15 cellular contexts compared by ENCODE assay signal in genomic region chr10:28879875-28880381, GRCh38.
A peak's percentile ranks its signal among the peaks of the same experiment; 100 is the strongest.
DNase-seq lines count a peak whose midpoint lies in the region; ATAC-seq and TF ChIP-seq lines count a peak whose summit lies in the region.
"Had no signal": no experiment of that assay in that cellular context is flagged by ENCODE, and none has a peak within 500 bp of the region (broad histone marks: within the 10 kb centered on the region; RNA-seq: fewer than 3 reads in every experiment).

No MANE protein-coding gene starts in this region.

- peak overlapping the region; percentile 13 for H3K4me3 Mint-ChIP-seq in chondrocyte (ENCODE audit: unreplicated experiment)
- H3K4me3 Mint-ChIP-seq: activated CD4-positive, alpha-beta T cell treated with anti-CD3 and anti-CD28 coated beads, Interleukin-2, amount 10 ng/mL, durations not matched to agents 7 days and 5 days; activated T-cell treated with anti-CD3 and anti-CD28 coated beads, Interleukin-2, amount 50 U/mL, for 72 hours; immature natural killer cell; stimulated activated naive CD8-positive, alpha-beta T cell treated with anti-CD3 and anti-CD28 coated beads, Interleukin-15, Interleukin-2, amounts not matched to agents 100 ng/mL and 50 ng/mL, for 24 hours had no signal

- H3K4me1 ChIP-seq in BLaER1 (peaks cover 17% of the 10 kb centered on the region), hepatocyte (ENCODE audit: insufficient read depth) (peaks cover 32% of the 10 kb centered on the region), foreskin keratinocyte (no peaks in the 10 kb centered on the region)

- H3K36me3 ChIP-seq in BLaER1 (no peaks in the 10 kb centered on the region), hepatocyte (replicated peaks; ENCODE audit: insufficient read depth, low read depth) (no peaks in the 10 kb centered on the region)

- H3K27me3 ChIP-seq in BLaER1: no peaks in the 10 kb centered on the region
- H3K27me3 ChIP-seq in hepatocyte: no peaks in the 10 kb centered on the region
- H3K27me3 ChIP-seq in foreskin keratinocyte: no peaks in the 10 kb centered on the region

- H3K9me3 ChIP-seq in BLaER1 (no peaks in the 10 kb centered on the region), hepatocyte (ENCODE audit: low read depth) (no peaks in the 10 kb centered on the region)

- ATAC-seq in foreskin keratinocyte: no peak
- ATAC-seq: activated T-cell treated with anti-CD3 and anti-CD28 coated beads, Interleukin-2, amount 50 U/mL, for 72 hours had no signal

- no peaks in the 10 kb centered on the region for H3K27me3 Mint-ChIP-seq in chondrocyte (ENCODE audit: low read depth)

- H2AFZ ChIP-seq in hepatocyte: peak overlapping the region; percentile 6

- H3K9me2 ChIP-seq in hepatocyte (replicated peaks; ENCODE audit: insufficient read depth): no peaks in the 10 kb centered on the region

- no peaks in the 10 kb centered on the region for H3K9me3 Mint-ChIP-seq in chondrocyte (ENCODE audit: low read depth)
- H3K9me3 Mint-ChIP-seq: activated CD4-positive, alpha-beta T cell treated with anti-CD3 and anti-CD28 coated beads, Interleukin-2, amount 10 ng/mL, durations not matched to agents 7 days and 5 days; activated T-cell treated with anti-CD3 and anti-CD28 coated beads, Interleukin-2, amount 50 U/mL, for 72 hours; immature natural killer cell; stimulated activated naive CD8-positive, alpha-beta T cell treated with anti-CD3 and anti-CD28 coated beads, Interleukin-15, Interleukin-2, amounts not matched to agents 100 ng/mL and 50 ng/mL, for 24 hours had no signal

- intact Hi-C loops in posterior vena cava (cut with DNase I): no loop called here

- no peaks in the 10 kb centered on the region for H3K36me3 Mint-ChIP-seq in chondrocyte (ENCODE audit: low read depth)
- H3K36me3 Mint-ChIP-seq: immature natural killer cell had no signal

- H3K4me3 ChIP-seq in BLaER1 (no peak overlapping the region), hepatocyte (no peak overlapping the region)

- TF ChIP-seq CTCF in chondrocyte (IDR thresholded peaks at IDR 0.05) (no peak), hepatocyte (IDR thresholded peaks at IDR 0.05; ENCODE audit: poor library complexity) (no peak), foreskin keratinocyte (conservative IDR thresholded peaks at IDR 0.05) (no peak)

- H3K4me2 ChIP-seq in BLaER1 (peak overlapping the region; percentile 41), hepatocyte (peak overlapping the region; percentile 26)

- no peak for DNase-seq in chondrocyte (ENCODE audit: low spot score)
- DNase-seq in hepatocyte (ENCODE audit: low spot score): no peak
- DNase-seq in posterior vena cava (ENCODE audit: low spot score): peak; percentile 78
- no peak for DNase-seq in foreskin keratinocyte
- DNase-seq in SW 1271 (lab: John Stamatoyannopoulos, UW): no peak
- no peak for DNase-seq in retina
- DNase-seq in SHP77 treated with DMSO at 0.1 percent for 48 hours (lab: John Stamatoyannopoulos, UW): no peak
- DNase-seq: activated CD4-positive, alpha-beta T cell treated with anti-CD3 and anti-CD28 coated beads, Interleukin-2, amount 10 ng/mL, durations not matched to agents 7 days and 5 days; activated T-cell treated with anti-CD3 and anti-CD28 coated beads, Interleukin-2, amount 50 U/mL, for 72 hours; Calu3; immature natural killer cell; NCI-H2081 had no signal

- H3K27ac Mint-ChIP-seq in chondrocyte (ENCODE audit: unreplicated experiment): peak overlapping the region; percentile 82
- H3K27ac Mint-ChIP-seq: activated CD4-positive, alpha-beta T cell treated with anti-CD3 and anti-CD28 coated beads, Interleukin-2, amount 10 ng/mL, durations not matched to agents 7 days and 5 days; activated T-cell treated with anti-CD3 and anti-CD28 coated beads, Interleukin-2, amount 50 U/mL, for 72 hours; immature natural killer cell; stimulated activated naive CD8-positive, alpha-beta T cell treated with anti-CD3 and anti-CD28 coated beads, Interleukin-15, Interleukin-2, amounts not matched to agents 100 ng/mL and 50 ng/mL, for 24 hours had no signal

- 63% methylated on average over 14 of the region's 14 CpGs for WGBS in hepatocyte (ENCODE audit: low lambda C conversion rate, missing lambda C conversion rate)

- H3K4me1 Mint-ChIP-seq in chondrocyte (ENCODE audit: low read depth): peaks cover 17% of the 10 kb centered on the region
- H3K4me1 Mint-ChIP-seq: activated CD4-positive, alpha-beta T cell treated with anti-CD3 and anti-CD28 coated beads, Interleukin-2, amount 10 ng/mL, durations not matched to agents 7 days and 5 days; immature natural killer cell had no signal

- H4K20me1 ChIP-seq in BLaER1: no peaks in the 10 kb centered on the region
- H4K20me1 ChIP-seq in hepatocyte (ENCODE audit: insufficient read depth, poor library complexity, severe bottlenecking): no peaks in the 10 kb centered on the region

- no peaks in the 10 kb centered on the region for H3K79me2 ChIP-seq in hepatocyte

- H3K27ac ChIP-seq in BLaER1: no peak overlapping the region
- peak overlapping the region; percentile 26 for H3K27ac ChIP-seq in hepatocyte
- no peak overlapping the region for H3K27ac ChIP-seq in foreskin keratinocyte
- H3K27ac ChIP-seq: RWPE1 had no signal

- no peak overlapping the region for H3K9ac ChIP-seq in BLaER1
